ENCODE assay signal across 1 cellular context in genomic region chr6:165573671-165574070, GRCh38.
TF ChIP-seq lines count a peak whose summit lies in the region.

No MANE protein-coding gene starts in this region.

TF ChIP-seq in HEK293, 187 proteins besides CTCF, POLR2A, EP300 and RAD21 (continued from another document and continues in another):
- TF ChIP-seq INSM2 (tag by site-specific recombination; IDR thresholded peaks at IDR 0.05) (peak; percentile 71), ZNF76 (tag by site-specific recombination; IDR thresholded peaks at IDR 0.05; ENCODE audit: borderline replicate concordance, low read depth) (0 out of 2 replicates have a peak, but pooled peaks have one; percentile 35), ATF2 (tag by site-specific recombination; IDR thresholded peaks at IDR 0.05; ENCODE audit: low read depth) (0 out of 2 replicates have a peak, but pooled peaks have one; percentile 7), MYNN (tag by site-specific recombination; IDR thresholded peaks at IDR 0.05; ENCODE audit: borderline replicate concordance) (peak; percentile 95), ZNF335 (tag by site-specific recombination; conservative IDR thresholded peaks at IDR 0.05) (peak; percentile 46), ZNF24 (tag by site-specific recombination; IDR thresholded peaks at IDR 0.05) (peak; percentile 84; the same call in 1 of the 2 replicates), OVOL3 (tag by site-specific recombination; IDR thresholded peaks at IDR 0.05) (peak; percentile 68; the same call in 1 of the 2 replicates), ZNF341 (tag by site-specific recombination; IDR thresholded peaks at IDR 0.05; ENCODE audit: low read depth) (no peak), YY2 (tag by site-specific recombination; IDR thresholded peaks at IDR 0.05) (no peak; the same call in 1 of the 2 replicates), ZNF121 (tag by site-specific recombination; IDR thresholded peaks at IDR 0.05) (0 out of 2 replicates have a peak, but pooled peaks have one; percentile 41), ZNF660 (tag by site-specific recombination; IDR thresholded peaks at IDR 0.05) (peak; percentile 94), ZNF623 (tag by site-specific recombination; IDR thresholded peaks at IDR 0.05) (no peak), ZEB2 (tag by site-specific recombination; IDR thresholded peaks at IDR 0.05) (peak; percentile 62), KLF16 (tag by site-specific recombination; IDR thresholded peaks at IDR 0.05) (0 out of 2 replicates have a peak, but pooled peaks have one; percentile 17), ZNF366 (tag by site-specific recombination; conservative IDR thresholded peaks at IDR 0.05) (peak; percentile 67; the same call in 1 of the 2 replicates), ZNF266 (tag by site-specific recombination; IDR thresholded peaks at IDR 0.05; ENCODE audit: low read depth) (no peak), ZNF248 (tag by site-specific recombination; IDR thresholded peaks at IDR 0.05) (no peak), ZNF280D (tag by site-specific recombination; IDR thresholded peaks at IDR 0.05) (no peak), ZFP37 (tag by site-specific recombination; IDR thresholded peaks at IDR 0.05) (0 out of 2 replicates have a peak, but pooled peaks have one; percentile 35), KLF9 (tag by site-specific recombination; IDR thresholded peaks at IDR 0.05; ENCODE audit: low read depth) (no peak), ZNF548 (tag by site-specific recombination; IDR thresholded peaks at IDR 0.05) (no peak), ZNF280C (tag by site-specific recombination; IDR thresholded peaks at IDR 0.05) (no peak), ZBTB17 (tag by site-specific recombination; IDR thresholded peaks at IDR 0.05) (peak; percentile 92), ZFP69B (tag by site-specific recombination; IDR thresholded peaks at IDR 0.05) (peak; percentile 65; the same call in 1 of the 2 replicates), TSHZ1 (tag by site-specific recombination; IDR thresholded peaks at IDR 0.05; ENCODE audit: borderline replicate concordance) (peak; percentile 44; the same call in 1 of the 2 replicates), ZBTB8A (tag by site-specific recombination; IDR thresholded peaks at IDR 0.05) (no peak), PRDM10 (tag by site-specific recombination; IDR thresholded peaks at IDR 0.05) (peak; percentile 42; the same call in 1 of the 2 replicates), ZNF354C (tag by site-specific recombination; IDR thresholded peaks at IDR 0.05; ENCODE audit: borderline replicate concordance, low read depth) (no peak), ZNF140 (tag by site-specific recombination; IDR thresholded peaks at IDR 0.05) (no peak), ZNF510 (tag by site-specific recombination; IDR thresholded peaks at IDR 0.05; ENCODE audit: insufficient replicate concordance) (no peak), ZSCAN30 (tag by site-specific recombination; IDR thresholded peaks at IDR 0.05) (peak; percentile 90; the same call in 1 of the 2 replicates), ZNF843 (tag by site-specific recombination; IDR thresholded peaks at IDR 0.05) (peak; percentile 82), ZNF324 (tag by site-specific recombination; IDR thresholded peaks at IDR 0.05) (0 out of 2 replicates have a peak, but pooled peaks have one; percentile 30), TRIM28 (IDR thresholded peaks at IDR 0.05; ENCODE audit: borderline replicate concordance, low read length) (peak; percentile 75; the same call in 1 of the 2 replicates), ZNF544 (tag by site-specific recombination; IDR thresholded peaks at IDR 0.05) (no peak), EGR2 (tag by site-specific recombination; IDR thresholded peaks at IDR 0.05; ENCODE audit: low read depth) (no peak), ZXDB (tag by site-specific recombination; IDR thresholded peaks at IDR 0.05) (peak; percentile 84), ZNF391 (tag by site-specific recombination; IDR thresholded peaks at IDR 0.05; ENCODE audit: borderline replicate concordance, low read depth) (0 out of 2 replicates have a peak, but pooled peaks have one; percentile 53), ZNF16 (tag by site-specific recombination; IDR thresholded peaks at IDR 0.05; ENCODE audit: low read depth) (no peak), ELK4 (IDR thresholded peaks at IDR 0.05; ENCODE audit: borderline replicate concordance, low read depth, low read length) (no peak), ZNF580 (tag by site-specific recombination; IDR thresholded peaks at IDR 0.05) (0 out of 2 replicates have a peak, but pooled peaks have one; percentile 27), ZNF10 (tag by site-specific recombination; IDR thresholded peaks at IDR 0.05) (peak; percentile 79), ZNF692 (tag by site-specific recombination; IDR thresholded peaks at IDR 0.05) (peak; percentile 75)
